Comparison of ENCODE assay signal across 8 cellular contexts in the genomic region with DNA sequence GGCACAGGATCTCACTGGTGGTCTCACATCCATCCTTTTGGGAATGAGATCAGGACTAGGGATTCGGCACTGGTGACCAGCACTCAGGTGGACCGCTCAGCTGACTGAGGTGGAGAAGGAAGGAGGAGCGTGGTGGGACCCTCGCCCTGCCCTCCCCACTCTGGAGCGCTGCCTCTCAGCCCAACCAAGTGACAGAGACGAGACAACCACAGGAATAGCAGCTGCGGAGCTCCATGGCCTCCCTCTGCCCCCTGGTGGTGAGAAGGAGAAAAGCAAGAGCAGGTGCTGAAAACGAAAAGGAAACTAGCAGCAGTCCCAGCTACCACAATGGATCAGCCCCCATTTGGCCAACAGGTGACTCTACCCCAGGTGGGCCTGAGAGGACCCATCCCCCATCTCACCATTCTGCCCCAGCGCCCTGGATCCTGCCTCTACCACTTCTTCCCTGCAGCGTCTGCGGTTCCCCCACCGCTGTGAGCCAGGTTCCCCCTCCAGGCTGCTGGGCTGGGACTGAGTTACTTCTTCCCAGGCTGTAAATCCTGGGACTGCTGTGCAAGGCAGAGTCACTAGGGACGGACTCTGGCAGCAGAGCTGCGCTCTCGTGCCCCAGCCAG. TPM values are rescaled to one million over a fixed set of nuclear protein-coding genes. Genes with fewer than 3 reads are reported as not detected.
DNase-seq lines count a peak whose midpoint lies in the region; ATAC-seq and TF ChIP-seq lines count a peak whose summit lies in the region.
"Not testable (repeated sequence)": the region's sequence is repeated elsewhere in the genome, so short reads cannot be mapped to it uniquely, and the experiment has no call there.

A gene with protein sequence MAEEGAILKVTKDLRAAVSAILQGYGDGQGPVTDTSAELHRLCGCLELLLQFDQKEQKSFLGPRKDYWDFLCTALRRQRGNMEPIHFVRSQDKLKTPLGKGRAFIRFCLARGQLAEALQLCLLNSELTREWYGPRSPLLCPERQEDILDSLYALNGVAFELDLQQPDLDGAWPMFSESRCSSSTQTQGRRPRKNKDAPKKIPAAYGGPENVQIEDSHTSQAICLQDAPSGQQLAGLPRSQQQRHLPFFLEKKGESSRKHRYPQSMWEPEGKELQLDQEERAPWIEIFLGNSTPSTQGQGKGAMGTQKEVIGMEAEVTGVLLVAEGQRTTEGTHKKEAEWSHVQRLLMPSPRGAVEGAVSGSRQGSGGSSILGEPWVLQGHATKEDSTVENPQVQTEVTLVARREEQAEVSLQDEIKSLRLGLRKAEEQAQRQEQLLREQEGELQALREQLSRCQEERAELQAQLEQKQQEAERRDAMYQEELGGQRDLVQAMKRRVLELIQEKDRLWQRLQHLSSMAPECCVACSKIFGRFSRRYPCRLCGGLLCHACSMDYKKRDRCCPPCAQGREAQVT (plus strand): TSS at position 533 of the 614 bp plus-strand sequence. CDS start 1,353 bp downstream, outside the sequence.

- CTCF ChIA-PET in CD4-positive, alpha-beta T cell (lab: Charles Lee), result interaction anchor here (0.6 to 1.2 kb wide), 10 partner anchors 10 to 888 kb away, joined by 3 to 5 read pairs (median 3); no protein-coding TSS in a partner anchor
- CTCF ChIA-PET in activated CD4-positive, alpha-beta memory T cell treated with anti-CD3 and anti-CD28 coated beads, Interleukin-2, amount 10 ng/mL, durations not matched to agents 7 days and 5 days (lab: Charles Lee), result interaction anchor here (0.6 to 1.6 kb wide), 15 partner anchors 10 to 283 kb away, joined by 3 to 9 read pairs (median 4); no protein-coding TSS in a partner anchor

- peaks cover 15% of the 10 kb centered on the region for H3K27me3 Mint-ChIP-seq in CD4-positive, alpha-beta T cell
- not testable (repeated sequence) for H3K27me3 Mint-ChIP-seq in activated CD4-positive, alpha-beta memory T cell treated with anti-CD3 and anti-CD28 coated beads, Interleukin-2, amount 10 ng/mL, durations not matched to agents 7 days and 5 days

- not testable (repeated sequence) for H3K27ac Mint-ChIP-seq in CD4-positive, alpha-beta T cell
- H3K27ac Mint-ChIP-seq in activated CD4-positive, alpha-beta memory T cell treated with anti-CD3 and anti-CD28 coated beads, Interleukin-2, amount 10 ng/mL, durations not matched to agents 7 days and 5 days, result peak within 1 kb of the TSS; percentile 35

- H3K4me1 Mint-ChIP-seq in CD4-positive, alpha-beta T cell (ENCODE audit: low read depth), result not testable (repeated sequence)
- peaks cover 18% of the 10 kb centered on the region for H3K4me1 Mint-ChIP-seq in activated CD4-positive, alpha-beta memory T cell treated with anti-CD3 and anti-CD28 coated beads, Interleukin-2, amount 10 ng/mL, durations not matched to agents 7 days and 5 days

- not testable (repeated sequence) for H3K36me3 Mint-ChIP-seq in CD4-positive, alpha-beta T cell (ENCODE audit: low read depth); activated CD4-positive, alpha-beta memory T cell treated with anti-CD3 and anti-CD28 coated beads, Interleukin-2, amount 10 ng/mL, durations not matched to agents 7 days and 5 days (ENCODE audit: low read depth)

- not testable (repeated sequence) for H3K27ac ChIP-seq in CD4-positive, alpha-beta T cell (ENCODE audit: low read depth, low read length); HL-60 (replicated peaks)

- peak; percentile 92 for ATAC-seq in CD4-positive, alpha-beta T cell (ENCODE audit: poor library complexity)
- peak; percentile 83 for ATAC-seq in GM19468 (IDR thresholded peaks at IDR 0.05; ENCODE audit: extremely low read depth, unreplicated experiment)

- intact Hi-C loops in CD4-positive, alpha-beta T cell (cut with DNase I, micrococcal nuclease), result loop anchor here (1.0 kb wide), 2 partner anchors 280 to 284 kb away; no protein-coding TSS in a partner anchor

- peaks cover 10% of the 10 kb centered on the region for H3K27me3 ChIP-seq in CD4-positive, alpha-beta T cell (ENCODE audit: control insufficient read depth, insufficient read depth, low read length)
- H3K27me3 ChIP-seq in HL-60 (ENCODE audit: insufficient read depth, poor library complexity, severe bottlenecking), result not testable (repeated sequence)

- TF ChIP-seq CTCF in CD4-positive, alpha-beta T cell (IDR thresholded peaks at IDR 0.05), result peak; percentile 69
- peak; percentile 58 for TF ChIP-seq CTCF in HL-60 (IDR thresholded peaks at IDR 0.05; ENCODE audit: insufficient read depth, low read length)

- H3K4me3 Mint-ChIP-seq in CD4-positive, alpha-beta T cell, result peak within 1 kb of the TSS; percentile 66
- H3K4me3 Mint-ChIP-seq in activated CD4-positive, alpha-beta memory T cell treated with anti-CD3 and anti-CD28 coated beads, Interleukin-2, amount 10 ng/mL, durations not matched to agents 7 days and 5 days, result peak within 1 kb of the TSS; percentile 68

- POLR2A ChIA-PET in CD4-positive, alpha-beta T cell (lab: Charles Lee), result not testable (repeated sequence)
- POLR2A ChIA-PET in activated CD4-positive, alpha-beta memory T cell treated with anti-CD3 and anti-CD28 coated beads, Interleukin-2, amount 10 ng/mL, durations not matched to agents 7 days and 5 days (lab: Charles Lee), result interaction anchor here (1.2 kb wide), 1 partner anchor 99 kb away, joined by 5 read pairs; no protein-coding TSS in a partner anchor

- H3K9me3 ChIP-seq in CD4-positive, alpha-beta T cell (ENCODE audit: control insufficient read depth, low read length), result not testable (repeated sequence)

- H3K4me3 ChIP-seq in HL-60 (replicated peaks; ENCODE audit: insufficient read depth, low read length), result peak within 1 kb of the TSS; percentile 27

- H3K9me3 Mint-ChIP-seq in CD4-positive, alpha-beta T cell; activated CD4-positive, alpha-beta memory T cell treated with anti-CD3 and anti-CD28 coated beads, Interleukin-2, amount 10 ng/mL, durations not matched to agents 7 days and 5 days: not testable (repeated sequence)

- DNase-seq in CD4-positive, alpha-beta T cell, result peak; percentile 33 to 62 (median 44)
- DNase-seq in HL-60 (ENCODE audit: low read depth in 1 of 2, low spot score in 1 of 2), result peak; percentile 43 to 73
- DNase-seq in NCI-H82 (lab: John Stamatoyannopoulos, UW), result peak; percentile 78
- peak; percentile 73 for DNase-seq in activated CD4-positive, alpha-beta memory T cell treated with anti-CD3 and anti-CD28 coated beads, Interleukin-2, amount 10 ng/mL, durations not matched to agents 7 days and 5 days
- DNase-seq in effector CD8-positive, alpha-beta T cell (lab: John Stamatoyannopoulos, UW), result peak; percentile 30
- DNase-seq in lung microvascular endothelial cell (ENCODE audit: low read depth in 2 of 2), result peak; percentile 73 to 81
- DNase-seq in stimulated activated CD4-positive, alpha-beta T cell treated with anti-CD3 and anti-CD28 coated beads, TNF-alpha, amount 100 ng/mL, for 24 hours (ENCODE audit: low read depth in 3 of 3), result peak; percentile 32 to 47 (median 46)

RNA-seq across cellular contexts. Expression of the gene that starts here (rescaled TPM):
- total RNA-seq in CD4-positive, alpha-beta T cell, result under 1 TPM; 0.78 to 0.85 TPM
- 1 to 10 TPM; 2.1 to 3.2 TPM for total RNA-seq in activated CD4-positive, alpha-beta memory T cell treated with anti-CD3 and anti-CD28 coated beads, Interleukin-2, amount 10 ng/mL, durations not matched to agents 7 days and 5 days
- not detected in 2 replicates for total RNA-seq in lung microvascular endothelial cell

Comparison
In these comparisons a context has a peak if more than half of its experiments do, and no peak if none do; other contexts are left out.
1. Peak in DNase-seq and ATAC-seq in CD4-positive, alpha-beta T cell; RNA of the gene not detected or under 1 TPM.
2. Peak in DNase-seq in lung microvascular endothelial cell; RNA of the gene not detected or under 1 TPM.